Comparison of ENCODE assay signal across 15 cellular contexts in genomic region chr2:100603945-100604633, GRCh38. TPM values are rescaled to one million over a fixed set of nuclear protein-coding genes. Genes with fewer than 3 reads are reported as not detected.
DNase-seq lines count a peak whose midpoint lies in the region; ATAC-seq and TF ChIP-seq lines count a peak whose summit lies in the region.
"Had no signal": no experiment of that assay in that cellular context is flagged by ENCODE, and none has a peak within 500 bp of the region (broad histone marks: within the 10 kb centered on the region; RNA-seq: fewer than 3 reads in every experiment).

No MANE protein-coding gene starts in this region.

- H3K27ac ChIP-seq in neural progenitor cell (no peak overlapping the region), OCI-LY7 (ENCODE audit: low read depth, low read length, poor library complexity, severe bottlenecking) (no peak overlapping the region)
- H3K27ac ChIP-seq: epithelial cell of prostate, prostate gland had no signal

- H3K27me3 Mint-ChIP-seq in neural progenitor cell (ENCODE audit: insufficient read depth, low read depth) = no peaks in the 10 kb centered on the region
- H3K27me3 Mint-ChIP-seq: activated naive CD8-positive, alpha-beta T cell treated with anti-CD3 and anti-CD28 coated beads for 36 hours had no signal

- no peaks in the 10 kb centered on the region for H3K9me3 Mint-ChIP-seq in neural progenitor cell
- H3K9me3 Mint-ChIP-seq: activated naive CD8-positive, alpha-beta T cell treated with anti-CD3 and anti-CD28 coated beads for 36 hours; T-helper 1 cell treated with Interleukin-12 subunit alpha and Interleukin-12 subunit beta and Interleukin-4 antibody, amounts not matched to agents 30 μg/mL and 1 μg/mL, for 36 hours had no signal

- H3K79me2 ChIP-seq in neural progenitor cell (ENCODE audit: low read depth) = no peaks in the 10 kb centered on the region
- H3K79me2 ChIP-seq in OCI-LY7 (ENCODE audit: insufficient read depth, low read depth, low read length) = no peaks in the 10 kb centered on the region

- H3F3A ChIP-seq in neural progenitor cell (ENCODE audit: low read depth) = peaks cover 9% of the 10 kb centered on the region

- H2AFZ ChIP-seq in neural progenitor cell (replicated peaks) (no peak overlapping the region), OCI-LY7 (ENCODE audit: low read length) (no peak overlapping the region)

- intact Hi-C loops in OCI-LY7 (cut with micrococcal nuclease; ENCODE audit: unreplicated experiment) = no loop called here

- no peaks in the 10 kb centered on the region for H3K36me3 ChIP-seq in neural progenitor cell
- H3K36me3 ChIP-seq in OCI-LY7 (ENCODE audit: insufficient read depth, low read length) = no peaks in the 10 kb centered on the region
- H3K36me3 ChIP-seq: prostate gland, tibial artery had no signal

- TF ChIP-seq CTCF in neural progenitor cell (IDR thresholded peaks at IDR 0.05) (no peak), OCI-LY7 (conservative IDR thresholded peaks at IDR 0.05; ENCODE audit: low read length) (no peak)

- in situ Hi-C loops in SK-MEL-5 (cut with HindIII; ENCODE audit: low pct_unique_long_range_greater_than_20kb, low sequenced_read_pairs) = no loop called here

- no peak overlapping the region for H3K4me3 Mint-ChIP-seq in neural progenitor cell
- H3K4me3 Mint-ChIP-seq: activated naive CD8-positive, alpha-beta T cell treated with anti-CD3 and anti-CD28 coated beads for 36 hours; CD8-positive, alpha-beta memory T cell; T-helper 1 cell treated with Interleukin-12 subunit alpha and Interleukin-12 subunit beta and Interleukin-4 antibody, amounts not matched to agents 30 μg/mL and 1 μg/mL, for 36 hours had no signal

- H3K9me2 ChIP-seq in OCI-LY7 (ENCODE audit: insufficient read depth, low read length) = no peaks in the 10 kb centered on the region

- peak; percentile 80 for DNase-seq in EH (ENCODE audit: low read depth)
- DNase-seq in SK-MEL-5 (ENCODE audit: low read depth, low spot score) = peak; percentile 50
- peak; percentile 35 for DNase-seq in fibroblast of peridontal ligament (ENCODE audit: extremely low read depth)
- peak; percentile 48 for DNase-seq in neural progenitor cell (ENCODE audit: low spot score)
- no peak for DNase-seq in OCI-LY7 (ENCODE audit: low spot score)
- no peak for DNase-seq in SHP77 (lab: John Stamatoyannopoulos, UW)
- DNase-seq in HK-2 (ENCODE audit: unreplicated experiment) = no peak
- DNase-seq: activated naive CD8-positive, alpha-beta T cell treated with anti-CD3 and anti-CD28 coated beads for 36 hours; CD8-positive, alpha-beta memory T cell; NCI-H524 treated with DMSO at 0.1 percent for 48 hours; tibial artery had no signal

- H3K4me1 Mint-ChIP-seq in neural progenitor cell = peaks cover 9% of the 10 kb centered on the region

- POLR2A ChIA-PET in OCI-LY7 (lab: Charles Lee) = interaction anchor here (0.6 kb wide), 1 partner anchor 156 kb away, joined by 5 read pairs; no protein-coding TSS in a partner anchor

- H3K9me3 ChIP-seq in neural progenitor cell (ENCODE audit: low read depth) (no peaks in the 10 kb centered on the region), OCI-LY7 (ENCODE audit: low read length) (no peaks in the 10 kb centered on the region)
- H3K9me3 ChIP-seq: prostate gland, tibial artery had no signal

- no peaks in the 10 kb centered on the region for H3K36me3 Mint-ChIP-seq in neural progenitor cell
- H3K36me3 Mint-ChIP-seq: activated naive CD8-positive, alpha-beta T cell treated with anti-CD3 and anti-CD28 coated beads for 36 hours; CD8-positive, alpha-beta memory T cell had no signal

- no peak overlapping the region for H3K27ac Mint-ChIP-seq in neural progenitor cell
- H3K27ac Mint-ChIP-seq: activated naive CD8-positive, alpha-beta T cell treated with anti-CD3 and anti-CD28 coated beads for 36 hours; T-helper 1 cell treated with Interleukin-12 subunit alpha and Interleukin-12 subunit beta and Interleukin-4 antibody, amounts not matched to agents 30 μg/mL and 1 μg/mL, for 36 hours had no signal

- no peak for ATAC-seq in GM21737 (IDR thresholded peaks at IDR 0.05; ENCODE audit: unreplicated experiment)

- H3K27me3 ChIP-seq in neural progenitor cell = no peaks in the 10 kb centered on the region
- H3K27me3 ChIP-seq: tibial artery had no signal

- H3K4me2 ChIP-seq in neural progenitor cell = peak overlapping the region; percentile 45
- H3K4me2 ChIP-seq in OCI-LY7 (ENCODE audit: low read length) = no peak overlapping the region

- CTCF ChIA-PET in OCI-LY7 (lab: Charles Lee; ENCODE audit: unreplicated experiment) = no interaction called here

- H3K4me1 ChIP-seq in neural progenitor cell = peaks cover 12% of the 10 kb centered on the region
- H3K4me1 ChIP-seq in OCI-LY7 (ENCODE audit: insufficient read depth, low read length, poor library complexity, severe bottlenecking) = no peaks in the 10 kb centered on the region
- H3K4me1 ChIP-seq: prostate gland had no signal

- H4K20me1 ChIP-seq in neural progenitor cell (ENCODE audit: low read depth) = no peaks in the 10 kb centered on the region
- H4K20me1 ChIP-seq in OCI-LY7 (ENCODE audit: insufficient read depth, low read length) = no peaks in the 10 kb centered on the region

- BruUV-seq in OCI-LY7 (replicated peaks; lab: Mats Ljungman, UMichigan) = no TSS peak

- no peak overlapping the region for H3K9ac ChIP-seq in neural progenitor cell

- no peak overlapping the region for H3K4me3 ChIP-seq in neural progenitor cell
- no peak overlapping the region for H3K4me3 ChIP-seq in OCI-LY7 (ENCODE audit: low read depth, low read length, poor library complexity, severe bottlenecking)
- H3K4me3 ChIP-seq: prostate gland, tibial artery had no signal

RNA-seq across cellular contexts. Expression of gene PDCL3, which starts 41.3 kb away (rescaled TPM):
- 21.4 and 23.1 TPM in 2 replicates for total RNA-seq in SK-MEL-5 (2014; rRNA removed; shearing (Covaris generic))
- 20.7 and 30.7 TPM in 2 replicates for polyA plus RNA-seq in SK-MEL-5 (2015; cell fraction: cytosol; rRNA removed)
- 4.5 and 6.9 TPM in 2 replicates for polyA plus RNA-seq in SK-MEL-5 (2015; cell fraction: nucleus; rRNA removed)
- total RNA-seq in neural progenitor cell (ENCODE audit: low replicate concordance) = 15.4 and 24.9 TPM in 2 replicates
- total RNA-seq in OCI-LY7 (2014; rRNA removed; shearing (Covaris generic)) = 10.6 and 12.3 TPM in 2 replicates
- 19.2 and 21.7 TPM in 2 replicates for total RNA-seq in OCI-LY7 (2022)

Comparison
In these comparisons a context has a peak if more than half of its experiments do, and no peak if none do; other contexts are left out.
1. DNase-seq: peak in EH (single experiment), SK-MEL-5 (single experiment), fibroblast of peridontal ligament (single experiment) and neural progenitor cell (single experiment); none in OCI-LY7 (single experiment), SHP77 (0 of 2) and HK-2 (single experiment).